ENCODE assay signal across 8 cellular contexts in genomic region chr2:176473177-176473576, GRCh38.
DNase-seq lines count a peak whose midpoint lies in the region; ATAC-seq and TF ChIP-seq lines count a peak whose summit lies in the region.

No MANE protein-coding gene starts in this region.

- peak; percentile 80 for ATAC-seq in GM19395 (IDR thresholded peaks at IDR 0.05; ENCODE audit: unreplicated experiment)
- no peak for ATAC-seq in GM19023 (IDR thresholded peaks at IDR 0.05; ENCODE audit: unreplicated experiment)
- no peak for ATAC-seq in GM18907 (IDR thresholded peaks at IDR 0.05; ENCODE audit: unreplicated experiment)

- dilution Hi-C loops in mammary epithelial cell (cut with HindIII; ENCODE audit: low sequenced_read_pairs): no loop called here

- no peaks in the 10 kb centered on the region for H3K27me3 ChIP-seq in mammary epithelial cell (ENCODE audit: insufficient read depth, low read length)

- H3K4me3 ChIP-seq in mammary epithelial cell (replicated peaks in 1 of 3; ENCODE audit: insufficient read depth in 1 of 3, low read depth in 2 of 3, low read length in 3 of 3): peak overlapping the region in 2 of 3 experiments; percentile 21 to 29

- WGBS in mammary epithelial cell (ENCODE audit: low coverage, missing lambda C conversion rate): 0% methylated on average over 4 of the region's 4 CpGs

- in situ Hi-C loops in mammary epithelial cell (cut with MboI; ENCODE audit: low sequenced_read_pairs in 2 of 2): loop anchor here in 1 of 2 donors (25.0 kb wide), 1 partner anchor 164 kb away; no protein-coding TSS in a partner anchor

- intact Hi-C loops in mammary epithelial cell (cut with micrococcal nuclease): loop anchor here (2.0 kb wide), 1 partner anchor 18 kb away; no protein-coding TSS in a partner anchor

- H3K27ac ChIP-seq in mammary epithelial cell (ENCODE audit: insufficient read depth, low read depth, low read length): no peak overlapping the region

- H3K4me1 Mint-ChIP-seq in nephron: peaks cover 14% of the 10 kb centered on the region

- H3K9ac ChIP-seq in mammary epithelial cell (ENCODE audit: insufficient read depth, low read length): no peak overlapping the region

- peak overlapping the region in 1 of 3 experiments; percentile 8 for H3K4me3 Mint-ChIP-seq in nephron

- H3K4me1 ChIP-seq in mammary epithelial cell (ENCODE audit: insufficient read depth, low read length): peaks cover 11% of the 10 kb centered on the region

- H3K9me3 Mint-ChIP-seq in nephron: no peaks in the 10 kb centered on the region

- H3K27ac Mint-ChIP-seq in nephron: peak overlapping the region in 2 of 3 experiments; percentile 38 to 47

- CTCF ChIA-PET in mammary epithelial cell (lab: Charles Lee; ENCODE audit: low non-redundant PET): interaction anchor here (1.0 kb wide), 1 partner anchor 18 kb away, joined by 8 read pairs; no protein-coding TSS in a partner anchor

- TF ChIP-seq CTCF in mammary epithelial cell (conservative IDR thresholded peaks at IDR 0.05 in 1 of 2, IDR thresholded peaks at IDR 0.05 in 1 of 2; ENCODE audit: extremely low read depth in 1 of 2, insufficient read depth in 1 of 2, low read depth in 1 of 2, low read length in 2 of 2) (no peak), nephron (IDR thresholded peaks at IDR 0.05; ENCODE audit: unreplicated experiment in 3 of 3) (no peak)

- no peaks in the 10 kb centered on the region for H3K36me3 Mint-ChIP-seq in nephron (ENCODE audit: low read depth)

- peak overlapping the region; percentile 52 for H2AFZ ChIP-seq in mammary epithelial cell (ENCODE audit: low read depth, low read length)

- peak overlapping the region; percentile 78 for H3K4me2 ChIP-seq in mammary epithelial cell (ENCODE audit: insufficient read depth, low read depth, low read length)

- H3K79me2 ChIP-seq in mammary epithelial cell (ENCODE audit: insufficient read depth, low read length): no peaks in the 10 kb centered on the region

- no peaks in the 10 kb centered on the region for H4K20me1 ChIP-seq in mammary epithelial cell (ENCODE audit: insufficient read depth, low read length)

- no TSS peak for BruUV-seq in mammary epithelial cell (replicated peaks; lab: Mats Ljungman, UMichigan)

- H3K27me3 Mint-ChIP-seq in nephron (ENCODE audit: low read depth): peaks cover 4% of the 10 kb centered on the region

- H3K36me3 ChIP-seq in mammary epithelial cell (ENCODE audit: insufficient read depth, low read length): no peaks in the 10 kb centered on the region

- no peaks in the 10 kb centered on the region for H3K9me3 ChIP-seq in mammary epithelial cell (replicated peaks; ENCODE audit: insufficient read depth, low read length)

- DNase-seq in AG08396 (ENCODE audit: low spot score) (peak; percentile 50), NCI-H187 treated with DMSO at 0.1 percent for 48 hours (lab: John Stamatoyannopoulos, UW) (peak; percentile 25), mammary epithelial cell (peak; percentile 96), foreskin melanocyte (no peak)
